In the genomic region with DNA sequence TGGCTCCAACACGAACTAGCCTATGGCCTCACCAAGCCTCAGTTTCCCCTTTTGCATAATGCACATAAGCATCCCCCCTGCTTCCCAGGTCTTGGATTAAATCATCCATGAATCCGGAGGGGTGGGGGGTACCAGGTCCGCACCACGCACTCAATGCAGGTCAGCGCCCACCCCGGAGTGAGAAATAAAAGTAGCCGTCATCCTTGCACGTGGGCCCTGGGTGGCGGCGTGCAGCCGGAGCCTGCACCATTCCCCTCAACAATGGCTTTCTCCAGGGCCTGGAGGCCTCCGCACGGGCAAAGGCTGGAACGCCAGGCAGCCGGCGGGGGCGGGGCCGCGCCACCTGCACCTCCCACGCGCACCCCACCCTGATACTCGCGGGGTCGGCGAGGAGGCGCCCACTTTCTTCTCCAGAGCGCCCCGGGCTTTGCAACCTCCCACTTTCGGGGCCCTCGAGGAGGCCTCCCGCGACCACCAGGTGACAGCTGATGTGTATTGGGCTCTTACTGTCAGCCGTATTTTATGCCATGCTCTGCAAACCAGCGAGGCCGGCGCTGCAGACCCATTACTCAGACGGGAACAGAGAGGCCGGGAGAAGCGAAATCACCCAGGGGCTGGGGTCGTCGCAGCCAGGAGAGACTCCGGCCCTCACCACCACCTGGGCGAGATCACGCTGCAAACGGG, we compare ENCODE assay signal across 8 cellular contexts. TPM values are rescaled to one million over a fixed set of nuclear protein-coding genes. Genes with fewer than 3 reads are reported as not detected.
DNase-seq lines count a peak whose midpoint lies in the region; ATAC-seq and TF ChIP-seq lines count a peak whose summit lies in the region.

No MANE protein-coding gene starts in this region.

- H3K9me3 ChIP-seq in mammary epithelial cell (replicated peaks; ENCODE audit: insufficient read depth, low read length) = no peaks in the 10 kb centered on the region

- peak; percentile 5 for ATAC-seq in GM19023 (IDR thresholded peaks at IDR 0.05; ENCODE audit: unreplicated experiment)
- no peak for ATAC-seq in GM21786 (IDR thresholded peaks at IDR 0.05; ENCODE audit: unreplicated experiment)

- H3K36me3 ChIP-seq in mammary epithelial cell (ENCODE audit: insufficient read depth, low read length) (no peaks in the 10 kb centered on the region), kidney epithelial cell (ENCODE audit: control insufficient read depth, insufficient read depth, low read length) (no peaks in the 10 kb centered on the region)

- BruUV-seq in mammary epithelial cell (replicated peaks; lab: Mats Ljungman, UMichigan) = no TSS peak

- H3K4me3 ChIP-seq in mammary epithelial cell (replicated peaks in 1 of 3; ENCODE audit: insufficient read depth in 1 of 3, low read depth in 2 of 3, low read length in 3 of 3) (peak overlapping the region; percentile 84 to 98 (median 94)), kidney epithelial cell (ENCODE audit: low read depth, low read length) (peak overlapping the region; percentile 23)

- H3K27me3 ChIP-seq in mammary epithelial cell (ENCODE audit: insufficient read depth, low read length) = no peaks in the 10 kb centered on the region
- no peaks in the 10 kb centered on the region for H3K27me3 ChIP-seq in kidney epithelial cell (ENCODE audit: control insufficient read depth, insufficient read depth, low read length)

- peak overlapping the region; percentile 77 for H3K27ac ChIP-seq in mammary epithelial cell (ENCODE audit: insufficient read depth, low read depth, low read length)

- peaks cover 10% of the 10 kb centered on the region for H4K20me1 ChIP-seq in mammary epithelial cell (ENCODE audit: insufficient read depth, low read length)

- peak overlapping the region; percentile 98 for H3K4me2 ChIP-seq in mammary epithelial cell (ENCODE audit: insufficient read depth, low read depth, low read length)

- intact Hi-C loops in mammary epithelial cell (cut with micrococcal nuclease) = loop anchor here (1.0 to 5.0 kb wide), 3 partner anchors 104 to 238 kb away; partner anchors contain the start of genes PLEKHJ1 and SF3A2

- H3K79me2 ChIP-seq in mammary epithelial cell (ENCODE audit: insufficient read depth, low read length) = peaks cover 38% of the 10 kb centered on the region

- peaks cover 23% of the 10 kb centered on the region for H3K4me1 ChIP-seq in mammary epithelial cell (ENCODE audit: insufficient read depth, low read length)

- peak overlapping the region; percentile 64 for H3K9ac ChIP-seq in mammary epithelial cell (ENCODE audit: insufficient read depth, low read length)

- CTCF ChIA-PET in mammary epithelial cell (lab: Charles Lee; ENCODE audit: low non-redundant PET) = interaction anchor here (0.9 to 1.1 kb wide), 2 partner anchors 136 to 161 kb away, joined by 8 to 16 read pairs; no protein-coding TSS in a partner anchor

- dilution Hi-C loops in mammary epithelial cell (cut with HindIII; ENCODE audit: low sequenced_read_pairs) = no loop called here

- 0% methylated on average over 8 of the region's 45 CpGs for WGBS in mammary epithelial cell (ENCODE audit: low coverage, missing lambda C conversion rate)

- TF ChIP-seq CTCF in mammary epithelial cell (conservative IDR thresholded peaks at IDR 0.05 in 1 of 2, IDR thresholded peaks at IDR 0.05 in 1 of 2; ENCODE audit: extremely low read depth in 1 of 2, insufficient read depth in 1 of 2, low read depth in 1 of 2, low read length in 2 of 2) = no peak
- TF ChIP-seq CTCF in kidney epithelial cell (IDR thresholded peaks at IDR 0.05; ENCODE audit: insufficient read depth, low read length, poor library complexity, severe bottlenecking) = no peak

- peak; percentile 25 for DNase-seq in HT-29 (ENCODE audit: low spot score)
- peak; percentile 65 for DNase-seq in UCSD-AML1 (lab: John Stamatoyannopoulos, UW; ENCODE audit: unreplicated experiment)
- DNase-seq in mammary epithelial cell = peak; percentile 62
- no peak for DNase-seq in kidney epithelial cell (ENCODE audit: low read depth)
- DNase-seq in stimulated activated CD4-positive, alpha-beta T cell treated with anti-CD3 and anti-CD28 coated beads, Interleukin-1b, Interleukin-23, amount 100 ng/mL, for 4 hours (ENCODE audit: low read depth in 2 of 2) = peak; percentile 52 to 62
- DNase-seq in cerebellar nuclear complex (lab: John Stamatoyannopoulos, UW) = no peak

- in situ Hi-C loops in mammary epithelial cell (cut with MboI; ENCODE audit: low sequenced_read_pairs in 2 of 2) = loop anchor here (10.0 kb wide), 2 partner anchors 70 to 140 kb away; no protein-coding TSS in a partner anchor

- H2AFZ ChIP-seq in mammary epithelial cell (ENCODE audit: low read depth, low read length) = peak overlapping the region; percentile 58

RNA-seq across cellular contexts. Expression of gene GADD45B, which starts 0.8 kb away (rescaled TPM):
- 15.2 and 21.8 TPM in 2 replicates for total RNA-seq in HT-29 (2014; rRNA removed; shearing (Covaris generic))
- total RNA-seq in mammary epithelial cell (10 to 100 TPM; 18.0 to 83.9 TPM), kidney epithelial cell (99.6 and 106 TPM in 2 replicates)
- polyA plus RNA-seq in mammary epithelial cell = 28.3 TPM
- 38.9 TPM for polyA minus RNA-seq in mammary epithelial cell

RNA-seq across cellular contexts. Expression of gene LMNB2, which starts 18.4 kb away (rescaled TPM):
- total RNA-seq in HT-29 (2014; rRNA removed; shearing (Covaris generic)) = 210 and 212 TPM in 2 replicates
- total RNA-seq in mammary epithelial cell = 100 to 1,000 TPM in 1 of 2 donors, 10 to 100 TPM in 1; 42.0 to 108 TPM
- polyA plus RNA-seq in mammary epithelial cell = 78.9 TPM
- 98.4 TPM for polyA minus RNA-seq in mammary epithelial cell
- total RNA-seq in kidney epithelial cell = 72.9 and 73.4 TPM in 2 replicates

RNA-seq across cellular contexts. Expression of gene TIMM13, which starts 47.8 kb away (rescaled TPM):
- 154 and 163 TPM in 2 replicates for total RNA-seq in HT-29 (2014; rRNA removed; shearing (Covaris generic))
- total RNA-seq in mammary epithelial cell = 100 to 1,000 TPM in 1 of 2 donors, 10 to 100 TPM in 1; 20.8 to 133 TPM
- polyA plus RNA-seq in mammary epithelial cell = 62.2 TPM
- polyA minus RNA-seq in mammary epithelial cell = 3.3 TPM
- total RNA-seq in kidney epithelial cell = 70.1 and 73.9 TPM in 2 replicates

Comparison
In these comparisons a context has a peak if more than half of its experiments do, and no peak if none do; other contexts are left out.
1. DNase-seq: peak in HT-29 (single experiment), UCSD-AML1 (single experiment), mammary epithelial cell (single experiment) and stimulated activated CD4-positive, alpha-beta T cell treated with anti-CD3 and anti-CD28 coated beads, Interleukin-1b, Interleukin-23, amount 100 ng/mL, for 4 hours (2 of 2); none in kidney epithelial cell (single experiment) and cerebellar nuclear complex (0 of 2).